In the genomic region with DNA sequence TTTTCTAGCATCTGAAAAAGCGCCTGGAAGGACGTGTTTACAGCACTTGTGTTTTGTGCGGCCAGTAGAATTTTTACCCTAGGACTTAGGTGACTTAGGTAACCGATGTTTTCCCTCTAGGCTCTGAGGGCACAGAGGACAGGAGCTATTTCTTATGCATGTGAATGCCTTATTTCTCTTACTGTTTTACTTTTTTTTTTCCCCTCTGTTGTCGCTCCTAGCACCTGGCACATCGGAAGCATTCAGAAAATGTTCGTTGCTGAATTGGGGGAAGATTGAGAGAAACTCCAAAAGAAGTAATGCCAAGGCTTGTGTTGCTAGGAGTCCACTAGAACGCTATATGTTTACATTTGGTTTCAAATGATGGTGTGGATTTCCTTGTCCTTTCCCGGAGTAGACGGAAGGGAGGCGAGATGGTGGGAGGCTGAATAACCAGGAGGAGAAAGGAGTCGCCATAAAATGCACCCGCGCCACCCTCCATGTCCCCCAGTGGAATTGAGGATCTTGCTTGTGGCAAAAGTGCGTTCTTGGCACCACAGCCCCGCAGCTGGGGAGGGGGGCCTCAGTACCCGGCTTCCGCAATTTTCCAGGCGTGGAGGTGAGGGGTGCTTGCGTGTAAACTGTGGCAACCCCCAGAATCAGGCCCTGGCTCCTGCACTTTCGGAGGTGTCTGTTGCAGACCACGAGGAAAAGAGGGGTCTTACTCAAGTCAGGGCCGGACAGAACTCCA, we compare ENCODE assay signal across 16 cellular contexts. TPM values are rescaled to one million over a fixed set of nuclear protein-coding genes. Genes with fewer than 3 reads are reported as not detected.
DNase-seq lines count a peak whose midpoint lies in the region; ATAC-seq lines count a peak whose summit lies in the region.
"Had no signal": no experiment of that assay in that cellular context is flagged by ENCODE, and none has a peak within 500 bp of the region (broad histone marks: within the 10 kb centered on the region; RNA-seq: fewer than 3 reads in every experiment).

No MANE protein-coding gene starts in this region.

- H3K36me3 ChIP-seq in ES-I3 (ENCODE audit: insufficient read depth, low read length) = no peaks in the 10 kb centered on the region
- H3K36me3 ChIP-seq: left ventricle myocardium inferior, uterus had no signal

- ATAC-seq in central memory CD8-positive, alpha-beta T cell (replicated peaks; ENCODE audit: extremely low read depth, poor library complexity, severe bottlenecking) = no peak
- ATAC-seq in naive B cell (ENCODE audit: low read depth in 2 of 2) = no peak

- peak overlapping the region; percentile 29 for H3K4me3 Mint-ChIP-seq in central memory CD8-positive, alpha-beta T cell
- H3K4me3 Mint-ChIP-seq in naive B cell = peak overlapping the region in 7 of 8 donors; percentile 7 to 72 (median 59)

- H3K9me3 ChIP-seq in ES-I3 (ENCODE audit: control insufficient read depth, insufficient read depth, low read length) = no peaks in the 10 kb centered on the region
- H3K9me3 ChIP-seq: uterus had no signal

- H3K4me1 ChIP-seq in ES-I3 (ENCODE audit: insufficient read depth, low read length) = peaks cover 19% of the 10 kb centered on the region
- H3K4me1 ChIP-seq: uterus had no signal

- H3K36me3 Mint-ChIP-seq in central memory CD8-positive, alpha-beta T cell (ENCODE audit: insufficient read depth) = peaks cover 3% of the 10 kb centered on the region
- H3K36me3 Mint-ChIP-seq in naive B cell = peaks cover 7 to 9% of the 10 kb centered on the region in 2 donors

- H3K9me3 Mint-ChIP-seq in central memory CD8-positive, alpha-beta T cell = no peaks in the 10 kb centered on the region
- H3K9me3 Mint-ChIP-seq in naive B cell = peaks cover 0 to 18% (median 9%) of the 10 kb centered on the region in 7 donors

- H3K27ac Mint-ChIP-seq in central memory CD8-positive, alpha-beta T cell (ENCODE audit: low read depth) = no peak overlapping the region
- peak overlapping the region in 5 of 6 donors; percentile 4 to 84 (median 44) for H3K27ac Mint-ChIP-seq in naive B cell

- H3K9ac ChIP-seq in ES-I3 (ENCODE audit: low read depth, low read length) = peak overlapping the region; percentile 56; the same call in 1 of the 2 replicates
- H3K9ac ChIP-seq: KMS-11 had no signal

- H3K4me1 Mint-ChIP-seq in central memory CD8-positive, alpha-beta T cell = peaks cover 9% of the 10 kb centered on the region
- H3K4me1 Mint-ChIP-seq in naive B cell = peaks cover 9 to 33% (median 31%) of the 10 kb centered on the region in 3 donors

- peak; percentile 35 for DNase-seq in NCI-H748 (lab: John Stamatoyannopoulos, UW; ENCODE audit: unreplicated experiment)
- DNase-seq in NCI-H748 treated with DMSO at 0.1 percent for 48 hours (lab: John Stamatoyannopoulos, UW) = no peak
- DNase-seq in central memory CD8-positive, alpha-beta T cell (ENCODE audit: low spot score in 2 of 2) = no peak
- no peak for DNase-seq in naive B cell
- DNase-seq in OCI-M1 (lab: John Stamatoyannopoulos, UW) = no peak
- no peak for DNase-seq in kidney tubule cell (ENCODE audit: low spot score)
- DNase-seq in NCI-H2107 treated with DMSO at 0.1 percent for 48 hours (lab: John Stamatoyannopoulos, UW; ENCODE audit: unreplicated experiment) = no peak
- DNase-seq: C1 segment of cervical spinal cord, DMS79 treated with DMSO at 0.1 percent for 48 hours, hippocampal formation, left ventricle myocardium inferior, NCI-H1092, SW 1271, uterus had no signal

- H3K27me3 Mint-ChIP-seq in central memory CD8-positive, alpha-beta T cell = peaks cover 95% of the 10 kb centered on the region
- peaks cover 76 to 85% (median 78%) of the 10 kb centered on the region in 3 donors for H3K27me3 Mint-ChIP-seq in naive B cell

RNA-seq across cellular contexts. Expression of a gene that starts 6.8 kb away (rescaled TPM):
- not detected for polyA plus RNA-seq in naive B cell (ENCODE audit: low read depth in 6 of 6)
